In genomic region chr9:35662437-35662836, GRCh38 we compare ENCODE assay signal across 13 cellular contexts. TPM values are rescaled to one million over a fixed set of nuclear protein-coding genes. Genes with fewer than 3 reads are reported as not detected.
A peak's percentile ranks its signal among the peaks of the same experiment; 100 is the strongest.
DNase-seq lines count a peak whose midpoint lies in the region; ATAC-seq and TF ChIP-seq lines count a peak whose summit lies in the region.
"Had no signal": no experiment of that assay in that cellular context is flagged by ENCODE, and none has a peak within 500 bp of the region (broad histone marks: within the 10 kb centered on the region; RNA-seq: fewer than 3 reads in every experiment).

No MANE protein-coding gene starts in this region.

- TF ChIP-seq CTCF in OCI-LY7 (conservative IDR thresholded peaks at IDR 0.05; ENCODE audit: low read length): no peak
- TF ChIP-seq CTCF in spleen (IDR thresholded peaks at IDR 0.05 in 8 of 11, conservative IDR thresholded peaks at IDR 0.05 in 3 of 11): no peak

- no peak for DNase-seq in activated CD4-positive, alpha-beta T cell treated with anti-CD3 and anti-CD28 coated beads for 36 hours
- DNase-seq in activated CD4-positive, alpha-beta T cell treated with anti-CD3 and anti-CD28 coated beads for 48 hours: no peak
- DNase-seq in OCI-LY7 (ENCODE audit: low spot score) (no peak), spleen (no peak), left lobe of liver (ENCODE audit: low spot score) (no peak), NCI-H345 treated with DMSO at 0.1 percent for 48 hours (lab: John Stamatoyannopoulos, UW; ENCODE audit: unreplicated experiment) (no peak)
- DNase-seq in activated CD4-positive, CD25-positive, alpha-beta regulatory T cell (lab: John Stamatoyannopoulos, UW): no peak
- DNase-seq: left ventricle myocardium superior, NCI-H1694 had no signal

- peak overlapping the region; percentile 74 for H3K27ac Mint-ChIP-seq in activated CD4-positive, alpha-beta T cell treated with anti-CD3 and anti-CD28 coated beads for 36 hours

- H3K9me2 ChIP-seq in OCI-LY7 (ENCODE audit: insufficient read depth, low read length): no peaks in the 10 kb centered on the region

- BruUV-seq in OCI-LY7 (replicated peaks; lab: Mats Ljungman, UMichigan): no TSS peak

- H2AFZ ChIP-seq in OCI-LY7 (ENCODE audit: low read length): no peak overlapping the region

- H3K9ac ChIP-seq in duodenal mucosa (ENCODE audit: low read depth in 1 of 2, low read length in 2 of 2): peak overlapping the region in 1 of 2 donors; percentile 21

- H3K4me1 Mint-ChIP-seq in activated CD4-positive, alpha-beta T cell treated with anti-CD3 and anti-CD28 coated beads for 36 hours: peaks cover 63% of the 10 kb centered on the region

- peaks cover 37% of the 10 kb centered on the region for H3K36me3 Mint-ChIP-seq in activated CD4-positive, alpha-beta T cell treated with anti-CD3 and anti-CD28 coated beads for 36 hours (ENCODE audit: low read depth)

- peaks cover 2% of the 10 kb centered on the region for H3K27me3 Mint-ChIP-seq in activated CD4-positive, alpha-beta T cell treated with anti-CD3 and anti-CD28 coated beads for 36 hours

- intact Hi-C loops in activated CD4-positive, alpha-beta T cell treated with anti-CD3 and anti-CD28 coated beads for 36 hours (cut with DNase I, micrococcal nuclease): no loop called here
- intact Hi-C loops in OCI-LY7 (cut with micrococcal nuclease; ENCODE audit: unreplicated experiment) (no loop called here), spleen (cut with DNase I; ENCODE audit: low total_unique reads) (loop anchor here (10.0 kb wide), 1 partner anchor 58 kb away; the partner anchor contains the start of gene TESK1)

- POLR2A ChIA-PET in activated CD4-positive, alpha-beta T cell treated with anti-CD3 and anti-CD28 coated beads for 36 hours (lab: Charles Lee): no interaction called here
- POLR2A ChIA-PET in OCI-LY7 (lab: Charles Lee): interaction anchor here (1.4 to 5.5 kb wide), 3 partner anchors 13 to 44 kb away, joined by 3 to 28 read pairs (median 3); partner anchors contain the start of gene CD72

- no peaks in the 10 kb centered on the region for H3K9me3 Mint-ChIP-seq in activated CD4-positive, alpha-beta T cell treated with anti-CD3 and anti-CD28 coated beads for 36 hours (ENCODE audit: low read depth)

- H3K36me3 ChIP-seq in OCI-LY7 (ENCODE audit: insufficient read depth, low read length): peaks cover 35% of the 10 kb centered on the region
- H3K36me3 ChIP-seq in duodenal mucosa (ENCODE audit: control insufficient read depth in 1 of 2, insufficient read depth in 2 of 2, low read length in 2 of 2): peaks cover 8 to 11% of the 10 kb centered on the region in 2 donors
- peaks cover 0 to 32% (median 13%) of the 10 kb centered on the region in 6 donors for H3K36me3 ChIP-seq in spleen

- H3K9me3 ChIP-seq in OCI-LY7 (ENCODE audit: low read length) (no peaks in the 10 kb centered on the region), duodenal mucosa (ENCODE audit: control insufficient read depth in 1 of 2, low read length in 2 of 2) (no peaks in the 10 kb centered on the region), spleen (no peaks in the 10 kb centered on the region)

- no peak for TF ChIP-seq POLR2A in spleen (IDR thresholded peaks at IDR 0.05)

- 78 to 90% (median 83%) methylated on average over 6 to 7 of the region's 7 CpGs for WGBS in spleen, 5 donors

- peak overlapping the region; percentile 85 for H3K27ac ChIP-seq in OCI-LY7 (ENCODE audit: low read depth, low read length, poor library complexity, severe bottlenecking)
- H3K27ac ChIP-seq in duodenal mucosa (ENCODE audit: low read depth, low read length): peak overlapping the region; percentile 3
- peak overlapping the region in 7 of 8 donors; percentile 5 to 97 (median 62) for H3K27ac ChIP-seq in spleen

- H3K4me1 ChIP-seq in OCI-LY7 (ENCODE audit: insufficient read depth, low read length, poor library complexity, severe bottlenecking) (peaks cover 78% of the 10 kb centered on the region), duodenal mucosa (ENCODE audit: control insufficient read depth in 1 of 2, insufficient read depth in 2 of 2, low read length in 2 of 2) (peaks cover 45 to 51% of the 10 kb centered on the region in 2 donors), spleen (peaks cover 36 to 88% (median 72%) of the 10 kb centered on the region in 6 donors)

- peaks cover 28% of the 10 kb centered on the region; the same call in 1 of the 2 replicates for H3K79me2 ChIP-seq in OCI-LY7 (ENCODE audit: insufficient read depth, low read depth, low read length)

- H3K27me3 ChIP-seq in duodenal mucosa (ENCODE audit: control insufficient read depth in 1 of 2, insufficient read depth in 2 of 2, low read length in 2 of 2): no peaks in the 10 kb centered on the region
- H3K27me3 ChIP-seq in spleen (replicated peaks in 1 of 7): no peaks in the 10 kb centered on the region

- H4K20me1 ChIP-seq in OCI-LY7 (ENCODE audit: insufficient read depth, low read length): 0 out of 2 replicates have a peak, but pooled peaks cover 5% of the 10 kb centered on the region

- H3K4me3 ChIP-seq in OCI-LY7 (ENCODE audit: low read depth, low read length, poor library complexity, severe bottlenecking): no peak overlapping the region
- H3K4me3 ChIP-seq in duodenal mucosa (ENCODE audit: low read depth in 1 of 2, low read length in 2 of 2): no peak overlapping the region
- H3K4me3 ChIP-seq in spleen: no peak overlapping the region

- no peak for ATAC-seq in activated CD4-positive, alpha-beta T cell treated with anti-CD3 and anti-CD28 coated beads for 36 hours
- ATAC-seq in left lobe of liver: no peak
- ATAC-seq: left ventricle myocardium superior had no signal

- H3K4me2 ChIP-seq in OCI-LY7 (ENCODE audit: low read length): peak overlapping the region; percentile 99

- peak overlapping the region; percentile 9 for H3K4me3 Mint-ChIP-seq in activated CD4-positive, alpha-beta T cell treated with anti-CD3 and anti-CD28 coated beads for 36 hours

- CTCF ChIA-PET in activated CD4-positive, alpha-beta T cell treated with anti-CD3 and anti-CD28 coated beads for 36 hours (lab: Charles Lee): interaction anchor here (0.6 to 2.6 kb wide), 3 partner anchors 10 to 33 kb away, joined by 3 to 23 read pairs (median 4); no protein-coding TSS in a partner anchor
- CTCF ChIA-PET in OCI-LY7 (lab: Charles Lee; ENCODE audit: unreplicated experiment): no interaction called here

RNA-seq across cellular contexts. Expression of gene ARHGEF39, which starts 2.6 kb away (rescaled TPM):
- 10 to 100 TPM; 19.1 to 23.1 TPM for total RNA-seq in activated CD4-positive, alpha-beta T cell treated with anti-CD3 and anti-CD28 coated beads for 36 hours
- 22.7 and 30.8 TPM in 2 replicates for total RNA-seq in OCI-LY7 (2014; rRNA removed; shearing (Covaris generic))
- total RNA-seq in OCI-LY7 (2022): 48.1 and 53.6 TPM in 2 replicates
- 1 to 10 TPM in 6 of 7 donors, under 1 TPM in 1; 0.95 to 2.8 (median 1.4) TPM for total RNA-seq in spleen
- 1 to 10 TPM in 2 of 3 donors, under 1 TPM in 1; 0.89 to 2.9 (median 1.1) TPM for polyA plus RNA-seq in spleen
- total RNA-seq in left lobe of liver: 0.40 TPM

RNA-seq across cellular contexts. Expression of gene CCDC107, which starts 4.3 kb away (rescaled TPM):
- 10 to 100 TPM in 1 of 2 experiments, 1 to 10 TPM in 1; 7.9 to 10.4 TPM for total RNA-seq in activated CD4-positive, alpha-beta T cell treated with anti-CD3 and anti-CD28 coated beads for 36 hours
- 16.5 and 20.3 TPM in 2 replicates for total RNA-seq in OCI-LY7 (2014; rRNA removed; shearing (Covaris generic))
- 10.0 and 11.4 TPM in 2 replicates for total RNA-seq in OCI-LY7 (2022)
- total RNA-seq in spleen: 10 to 100 TPM; 14.4 to 24.2 (median 20.8) TPM
- 10 to 100 TPM; 35.3 to 46.9 (median 37.0) TPM for polyA plus RNA-seq in spleen
- total RNA-seq in left lobe of liver: 12.6 TPM

RNA-seq across cellular contexts. Expression of gene RMRP, which starts 4.6 kb away (rescaled TPM):
- total RNA-seq in activated CD4-positive, alpha-beta T cell treated with anti-CD3 and anti-CD28 coated beads for 36 hours: over 10,000 TPM in 1 of 2 experiments, 100 to 1,000 TPM in 1; 894 to 11,462 TPM
- 21,739 and 26,575 TPM in 2 replicates for total RNA-seq in OCI-LY7 (2014; rRNA removed; shearing (Covaris generic))
- 4,033 and 12,624 TPM in 2 replicates for total RNA-seq in OCI-LY7 (2022)
- over 10,000 TPM in 5 of 7 donors, 1,000 to 10,000 TPM in 2; 5,541 to 28,996 (median 23,209) TPM for total RNA-seq in spleen
- polyA plus RNA-seq in spleen: 100 to 1,000 TPM in 1 of 3 donors, 10 to 100 TPM in 1, not detected in 1; 42.1 to 285 TPM
- 13,056 TPM for total RNA-seq in left lobe of liver

RNA-seq across cellular contexts. Expression of gene CA9, which starts 11.3 kb away (rescaled TPM):
- 1 to 10 TPM; 2.9 to 3.1 TPM for total RNA-seq in activated CD4-positive, alpha-beta T cell treated with anti-CD3 and anti-CD28 coated beads for 36 hours
- total RNA-seq in OCI-LY7 (2014; rRNA removed; shearing (Covaris generic)): 0.10 and 0.16 TPM in 2 replicates
- total RNA-seq in OCI-LY7 (2022): not detected in 2 replicates
- total RNA-seq in spleen: not detected
- under 1 TPM in 2 of 3 donors, not detected in 1; 0.26 to 0.30 TPM for polyA plus RNA-seq in spleen
- total RNA-seq in left lobe of liver: 0.96 TPM
- total RNA-seq: Daoy; T-helper 1 cell treated with Interleukin-12 subunit alpha and Interleukin-12 subunit beta and Interleukin-4 antibody, amounts not matched to agents 30 ng/mL and 1 ng/mL, for 36 hours had no signal

RNA-seq across cellular contexts. Expression of gene SIT1, which starts 11.7 kb away (rescaled TPM):
- total RNA-seq in activated CD4-positive, alpha-beta T cell treated with anti-CD3 and anti-CD28 coated beads for 36 hours: 10 to 100 TPM; 76.5 to 80.9 TPM
- 176 and 210 TPM in 2 replicates for total RNA-seq in OCI-LY7 (2014; rRNA removed; shearing (Covaris generic))
- total RNA-seq in OCI-LY7 (2022) (93.0 and 121 TPM in 2 replicates), spleen (10 to 100 TPM; 24.2 to 44.9 (median 27.5) TPM), left lobe of liver (0.23 TPM)
- polyA plus RNA-seq in spleen: 10 to 100 TPM; 71.7 to 82.7 (median 82.7) TPM
- total RNA-seq: Daoy, HT-29 had no signal

Comparison
In these comparisons a context has a peak if more than half of its experiments do, and no peak if none do; other contexts are left out.
1. H3K27ac ChIP-seq: peak in every context shown above with its lines; median percentile 85 in OCI-LY7; 62 in spleen; 3 in duodenal mucosa.
2. RNA of gene ARHGEF39, which starts 2.6 kb away (total RNA-seq): 22.7 to 53.6 TPM in OCI-LY7 and 19.1 to 23.1 TPM in activated CD4-positive, alpha-beta T cell treated with anti-CD3 and anti-CD28 coated beads for 36 hours; 0.95 to 2.8 TPM in spleen and 0.40 TPM in left lobe of liver (single experiment); every median in the first group is over 4 times any median in the second.